30 cellular contexts compared by ENCODE assay signal in the genomic region with DNA sequence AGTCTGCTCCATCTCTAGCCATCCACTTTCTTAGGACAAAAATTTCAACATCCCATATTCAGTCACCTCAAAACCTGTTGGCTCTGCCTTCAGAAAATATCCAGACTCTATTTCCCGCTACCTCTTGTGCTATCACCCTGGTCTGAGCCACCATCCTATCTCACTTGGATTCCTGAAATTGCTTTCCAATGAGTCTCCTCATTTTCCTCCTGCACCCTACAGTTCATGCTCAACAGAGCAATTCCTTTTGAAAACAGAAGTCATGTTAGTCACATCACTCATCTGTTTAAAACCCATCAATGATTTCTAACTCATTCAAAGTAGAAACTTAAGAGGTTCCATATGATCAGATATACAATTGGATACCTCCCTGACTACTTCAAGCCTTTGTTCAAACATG.
DNase-seq lines count a peak whose midpoint lies in the region; ATAC-seq, FAIRE-seq and TF ChIP-seq lines count a peak whose summit lies in the region.
"Had no signal": no experiment of that assay in that cellular context is flagged by ENCODE, and none has a peak within 500 bp of the region (broad histone marks: within the 10 kb centered on the region; RNA-seq: fewer than 3 reads in every experiment).

No MANE protein-coding gene starts in this region.

- no peak overlapping the region for H3K4ac ChIP-seq in mesenchymal stem cell (ENCODE audit: low read depth in 1 of 2, low read length in 2 of 2)

- no peak overlapping the region for H2BK5ac ChIP-seq in mesenchymal stem cell (ENCODE audit: low read depth, low read length, poor library complexity, severe bottlenecking)

- TF ChIP-seq CTCF in brain microvascular endothelial cell (IDR thresholded peaks at IDR 0.05; ENCODE audit: low read depth, low read length, missing control alignments): no peak
- no peak for TF ChIP-seq CTCF in SK-N-SH (IDR thresholded peaks at IDR 0.05)

- H4K8ac ChIP-seq in mesenchymal stem cell (ENCODE audit: low read length): no peak overlapping the region

- H2AK5ac ChIP-seq in mesenchymal stem cell (ENCODE audit: low read length, severe bottlenecking): no peak overlapping the region

- no peaks in the 10 kb centered on the region for H3K9me2 ChIP-seq in SK-N-SH

- no peaks in the 10 kb centered on the region for H3K79me1 ChIP-seq in mesenchymal stem cell (replicated peaks; ENCODE audit: low read length, poor library complexity, severe bottlenecking)

- FAIRE-seq in HTR-8/SVneo (lab: Jason Lieb, UNC): no peak
- FAIRE-seq: GM18507, pancreas had no signal

- peak; percentile 93 for DNase-seq in ACHN
- peak; percentile 12 for DNase-seq in HTR-8/SVneo (ENCODE audit: insufficient read length, low spot score)
- DNase-seq in brain microvascular endothelial cell: peak; percentile 64
- DNase-seq in mesenchymal stem cell: no peak
- no peak for DNase-seq in activated CD4-positive, alpha-beta T cell treated with anti-CD3 and anti-CD28 coated beads, Interleukin-2, amount 50 U/mL, for 48 hours
- DNase-seq in SK-N-SH: no peak
- no peak for DNase-seq in activated CD4-positive, alpha-beta T cell treated with anti-CD3 and anti-CD28 coated beads for 4 hours
- DNase-seq: activated CD4-positive, alpha-beta T cell treated with anti-CD3 and anti-CD28 coated beads, Interleukin-2, amount 10 ng/mL, durations not matched to agents 24 days and 14 days; activated gamma-delta T cell; activated naive CD8-positive, alpha-beta T cell treated with anti-CD3 and anti-CD28 coated beads, Interleukin-2, amount 10 ng/mL, durations not matched to agents 7 days and 5 days; activated T-cell treated with anti-CD3 and anti-CD28 coated beads, Interleukin-2, amount 50 U/mL, for 24 hours; body of pancreas; CD4-positive, alpha-beta T cell; dermis blood vessel endothelial cell; Kasumi-1; NCI-H146; NCI-H82; pancreas; SIG-M5; stimulated activated naive CD4-positive, alpha-beta T cell treated with Interleukin-2 at 50 U/mL for 16 hours; T1000; testis; WERI-Rb-1 had no signal

- H2BK120ac ChIP-seq in mesenchymal stem cell (ENCODE audit: low read depth, low read length): no peak overlapping the region

- no peak overlapping the region for H2BK12ac ChIP-seq in mesenchymal stem cell (ENCODE audit: low read length in 2 of 2)

- H3K4me1 ChIP-seq in mesenchymal stem cell (ENCODE audit: control insufficient read depth, insufficient read depth, low read depth, low read length) (peaks cover 2% of the 10 kb centered on the region), SK-N-SH (ENCODE audit: control insufficient read depth in 1 of 2, insufficient read depth in 2 of 2, low read depth in 1 of 2, low read length in 1 of 2) (no peaks in the 10 kb centered on the region)
- H3K4me1 ChIP-seq: body of pancreas, esophagus muscularis mucosa, foreskin keratinocyte, pancreas, testis had no signal

- CTCF ChIA-PET in SK-N-SH (lab: Yijun Ruan, JAX): no interaction called here

- H4K91ac ChIP-seq in mesenchymal stem cell (ENCODE audit: low read length): no peak overlapping the region

- no peak overlapping the region for H3K9ac ChIP-seq in mesenchymal stem cell (ENCODE audit: low read length)
- H3K9ac ChIP-seq in SK-N-SH: no peak overlapping the region

- H3K27ac ChIP-seq in brain microvascular endothelial cell (no peak overlapping the region), mesenchymal stem cell (ENCODE audit: low read length, poor library complexity, severe bottlenecking) (peak overlapping the region; percentile 96), SK-N-SH (ENCODE audit: low read depth in 2 of 2, low read length in 1 of 2) (no peak overlapping the region)
- H3K27ac ChIP-seq: body of pancreas, esophagus muscularis mucosa, foreskin keratinocyte, HL-60, pancreas, testis, WERI-Rb-1 had no signal

- H3F3A ChIP-seq in SK-N-SH (replicated peaks; ENCODE audit: insufficient read depth): no peaks in the 10 kb centered on the region

- no peak overlapping the region for H3K14ac ChIP-seq in mesenchymal stem cell (ENCODE audit: low read length in 2 of 2)

- no peak for ATAC-seq in GM19023 (IDR thresholded peaks at IDR 0.05; ENCODE audit: unreplicated experiment)
- ATAC-seq: body of pancreas, foreskin keratinocyte, left lobe of liver, pancreas had no signal

- H3K4me2 ChIP-seq in mesenchymal stem cell (ENCODE audit: low read length, poor library complexity, severe bottlenecking) (no peak overlapping the region), SK-N-SH (no peak overlapping the region)
- H3K4me2 ChIP-seq: smooth muscle cell had no signal

- no peaks in the 10 kb centered on the region for H3K79me2 ChIP-seq in SK-N-SH (ENCODE audit: insufficient read depth)

- 53% methylated on average over 1 of the region's 1 CpG for WGBS in mesenchymal stem cell
- 26% methylated on average over 1 of the region's 1 CpG for WGBS in SK-N-SH (ENCODE audit: low lambda C conversion rate)

- POLR2A ChIA-PET in SK-N-SH (lab: Yijun Ruan, JAX): no interaction called here

- H3K4me3 ChIP-seq in brain microvascular endothelial cell (ENCODE audit: low read depth, low read length) (no peak overlapping the region), mesenchymal stem cell (ENCODE audit: insufficient read depth in 1 of 2, low read depth in 1 of 2, low read length in 2 of 2) (no peak overlapping the region), SK-N-SH (ENCODE audit: low read depth in 2 of 2, low read length in 1 of 2) (no peak overlapping the region)
- H3K4me3 ChIP-seq: body of pancreas, esophagus muscularis mucosa, pancreas, smooth muscle cell, testis had no signal

- H3K9me3 ChIP-seq in mesenchymal stem cell (ENCODE audit: control insufficient read depth, low read length) (peaks cover 11% of the 10 kb centered on the region), SK-N-SH (no peaks in the 10 kb centered on the region)
- H3K9me3 ChIP-seq: body of pancreas, esophagus muscularis mucosa, pancreas, testis had no signal

- in situ Hi-C loops in ACHN (cut with HindIII; ENCODE audit: low pct_ligation_motif_present, low pct_unique_long_range_greater_than_20kb, low sequenced_read_pairs) (no loop called here), brain microvascular endothelial cell (cut with HindIII; ENCODE audit: low pct_ligation_motif_present, low sequenced_read_pairs) (no loop called here)

- no peak overlapping the region for H3K18ac ChIP-seq in mesenchymal stem cell (ENCODE audit: low read depth in 1 of 2, low read length in 2 of 2)

- H2BK15ac ChIP-seq in mesenchymal stem cell (ENCODE audit: low read depth, poor library complexity, severe bottlenecking): no peak overlapping the region

- TF ChIP-seq EP300 in SK-N-SH (IDR thresholded peaks at IDR 0.05; ENCODE audit: borderline replicate concordance in 1 of 2, low read depth in 1 of 2, low read length in 1 of 2): no peak

- H3K27me3 ChIP-seq in brain microvascular endothelial cell (replicated peaks): no peaks in the 10 kb centered on the region
- no peaks in the 10 kb centered on the region for H3K27me3 ChIP-seq in mesenchymal stem cell (ENCODE audit: control insufficient read depth in 1 of 2, insufficient read depth in 1 of 2, low read length in 2 of 2)
- no peaks in the 10 kb centered on the region for H3K27me3 ChIP-seq in SK-N-SH (ENCODE audit: insufficient read depth)
- H3K27me3 ChIP-seq: body of pancreas, esophagus muscularis mucosa, foreskin keratinocyte, pancreas, testis had no signal

- no peak for TF ChIP-seq RAD21 in SK-N-SH (IDR thresholded peaks at IDR 0.05; ENCODE audit: low read length)

- no peaks in the 10 kb centered on the region for H4K20me1 ChIP-seq in SK-N-SH (ENCODE audit: insufficient read depth)

- no peak overlapping the region for H3K23ac ChIP-seq in mesenchymal stem cell (ENCODE audit: low read length in 2 of 2)

- H3K36me3 ChIP-seq in brain microvascular endothelial cell (replicated peaks) (no peaks in the 10 kb centered on the region), mesenchymal stem cell (ENCODE audit: control insufficient read depth in 1 of 2, insufficient read depth in 2 of 2, low read depth in 1 of 2, low read length in 2 of 2) (peaks cover 0 to 3% of the 10 kb centered on the region in 2 experiments), SK-N-SH (replicated peaks in 1 of 2; ENCODE audit: control insufficient read depth in 1 of 2, insufficient read depth in 2 of 2, low read length in 1 of 2) (no peaks in the 10 kb centered on the region)
- H3K36me3 ChIP-seq: esophagus muscularis mucosa, pancreas, WERI-Rb-1 had no signal

- H2AFZ ChIP-seq in mesenchymal stem cell (ENCODE audit: low read depth, low read length) (no peak overlapping the region), SK-N-SH (ENCODE audit: low read depth) (no peak overlapping the region)

TF ChIP-seq in SK-N-SH, 30 proteins besides CTCF, POLR2A, EP300 and RAD21 (continues in another document):
- TF ChIP-seq NFIC (IDR thresholded peaks at IDR 0.05; ENCODE audit: borderline replicate concordance): no peak
- no peak for TF ChIP-seq NRF1 (IDR thresholded peaks at IDR 0.05; ENCODE audit: low read depth, low read length)
- no peak for TF ChIP-seq YY1 (IDR thresholded peaks at IDR 0.05; ENCODE audit: low read depth)
- TF ChIP-seq TCF12 (IDR thresholded peaks at IDR 0.05): no peak
- no peak for TF ChIP-seq MXI1 (IDR thresholded peaks at IDR 0.05; ENCODE audit: low read depth, low read length)
- TF ChIP-seq FOSL2 (IDR thresholded peaks at IDR 0.05; ENCODE audit: borderline replicate concordance, low read depth): no peak
- no peak for TF ChIP-seq SMC3 (IDR thresholded peaks at IDR 0.05; ENCODE audit: low read depth, low read length)
- no peak for TF ChIP-seq FOXJ3 (CRISPR knock-in tag; IDR thresholded peaks at IDR 0.05)
- no peak for TF ChIP-seq MEF2A (IDR thresholded peaks at IDR 0.05; ENCODE audit: borderline replicate concordance, low read depth)
- TF ChIP-seq GATA2 (CRISPR knock-in tag; IDR thresholded peaks at IDR 0.05): no peak
- TF ChIP-seq, protein P1, sequence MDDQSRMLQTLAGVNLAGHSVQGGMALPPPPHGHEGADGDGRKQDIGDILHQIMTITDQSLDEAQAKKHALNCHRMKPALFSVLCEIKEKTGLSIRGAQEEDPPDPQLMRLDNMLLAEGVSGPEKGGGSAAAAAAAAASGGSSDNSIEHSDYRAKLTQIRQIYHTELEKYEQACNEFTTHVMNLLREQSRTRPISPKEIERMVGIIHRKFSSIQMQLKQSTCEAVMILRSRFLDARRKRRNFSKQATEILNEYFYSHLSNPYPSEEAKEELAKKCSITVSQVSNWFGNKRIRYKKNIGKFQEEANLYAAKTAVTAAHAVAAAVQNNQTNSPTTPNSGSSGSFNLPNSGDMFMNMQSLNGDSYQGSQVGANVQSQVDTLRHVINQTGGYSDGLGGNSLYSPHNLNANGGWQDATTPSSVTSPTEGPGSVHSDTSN (IDR thresholded peaks at IDR 0.05): no peak
- no peak for TF ChIP-seq FOXM1 (IDR thresholded peaks at IDR 0.05; ENCODE audit: low read depth)
- no peak for TF ChIP-seq RFX5 (IDR thresholded peaks at IDR 0.05; ENCODE audit: low read length)

Comparison
In these comparisons a context has a peak if more than half of its experiments do, and no peak if none do; other contexts are left out.
1. DNase-seq: peak in ACHN (single experiment), HTR-8/SVneo (single experiment) and brain microvascular endothelial cell (single experiment); none in mesenchymal stem cell (single experiment), activated CD4-positive, alpha-beta T cell treated with anti-CD3 and anti-CD28 coated beads, Interleukin-2, amount 50 U/mL, for 48 hours (0 of 2), SK-N-SH (single experiment) and activated CD4-positive, alpha-beta T cell treated with anti-CD3 and anti-CD28 coated beads for 4 hours (0 of 2).